8 cellular contexts compared by ENCODE assay signal in genomic region chr6:33201935-33202334, GRCh38. TPM values are rescaled to one million over a fixed set of nuclear protein-coding genes. Genes with fewer than 3 reads are reported as not detected.
DNase-seq lines count a peak whose midpoint lies in the region; ATAC-seq, FAIRE-seq and TF ChIP-seq lines count a peak whose summit lies in the region.

No MANE protein-coding gene starts in this region.

- no peak overlapping the region for H2BK5ac ChIP-seq in H1 (ENCODE audit: low read depth, low read length)
- no peak overlapping the region for H2BK5ac ChIP-seq in neuronal stem cell (ENCODE audit: low read length)

- no peak for TF ChIP-seq POLR2A in H1 (IDR thresholded peaks at IDR 0.05; ENCODE audit: control extremely low read depth in 1 of 2, low read depth in 2 of 2, low read length in 2 of 2)

- peaks cover 3 to 22% of the 10 kb centered on the region in 2 experiments; a peak in 3 of 4 replicates for H3K79me2 ChIP-seq in H1 (ENCODE audit: control insufficient read depth in 1 of 2, insufficient read depth in 2 of 2, low read length in 2 of 2)

- peak overlapping the region; percentile 96 to 99; a peak in 3 of 4 replicates for H3K4me2 ChIP-seq in H1 (ENCODE audit: insufficient read depth in 1 of 2, low read depth in 2 of 2, low read length in 2 of 2)
- peak overlapping the region; percentile 79 for H3K4me2 ChIP-seq in neuronal stem cell (ENCODE audit: insufficient read depth, low read length, poor library complexity, severe bottlenecking)

- H3K4me1 Mint-ChIP-seq in CD14-positive monocyte: peaks cover 64% of the 10 kb centered on the region

- 88% methylated on average over 6 of the region's 6 CpGs; no CpG with 5 or more reads in 1 of the 2 experiments for WGBS in H1 (ENCODE audit: extremely low coverage in 1 of 2, insufficient coverage in 1 of 2, insufficient read length in 1 of 2, insufficient replicate concordance in 2 of 2, low coverage in 1 of 2, low lambda C conversion rate in 2 of 2, missing lambda C conversion rate in 1 of 2), 2 experiments
- WGBS in neuronal stem cell (ENCODE audit: extremely low coverage in 2 of 2, insufficient read length in 2 of 2, insufficient replicate concordance in 1 of 2), 2 donors: no CpG with 5 or more reads among the region's 6 CpGs

- no peak for FAIRE-seq in H1 (lab: Jason Lieb, UNC)

- H3K36me3 Mint-ChIP-seq in CD14-positive monocyte: peaks cover 31 to 37% of the 10 kb centered on the region in 2 donors

- ATAC-seq in HG03045 (IDR thresholded peaks at IDR 0.05; ENCODE audit: unreplicated experiment): no peak

- DNase-seq in CD14-positive monocyte (ENCODE audit: low spot score) (peak; percentile 1), NT2/D1 (ENCODE audit: low read depth, low spot score) (no peak), H1 (ENCODE audit: low read depth in 1 of 2, low spot score in 2 of 2) (no peak), neuronal stem cell (ENCODE audit: low spot score) (no peak), NCI-H2171 treated with DMSO at 0.1 percent for 48 hours (lab: John Stamatoyannopoulos, UW) (no peak), dermis blood vessel endothelial cell (no peak), T1000 (lab: John Stamatoyannopoulos, UW) (no peak)

- no peak overlapping the region for H2BK12ac ChIP-seq in H1 (ENCODE audit: low read depth, low read length)
- no peak overlapping the region for H2BK12ac ChIP-seq in neuronal stem cell (ENCODE audit: low read length)

- H3K23ac ChIP-seq in H1 (ENCODE audit: insufficient read length) (no peak overlapping the region), neuronal stem cell (ENCODE audit: low read depth, low read length, poor library complexity) (no peak overlapping the region)

- H4K5ac ChIP-seq in H1 (ENCODE audit: insufficient read length, low read depth, low read length): no peak overlapping the region

- H3K56ac ChIP-seq in H1 (replicated peaks; ENCODE audit: insufficient read length, low read depth, low read length): no peak overlapping the region

- TF ChIP-seq RAD21 in H1 (IDR thresholded peaks at IDR 0.05 in 1 of 2, conservative IDR thresholded peaks at IDR 0.05 in 1 of 2; ENCODE audit: low read depth in 2 of 2, low read length in 2 of 2): no peak

- H3K79me1 ChIP-seq in H1 (ENCODE audit: low read depth, low read length) (peaks cover 16% of the 10 kb centered on the region), neuronal stem cell (ENCODE audit: low read depth, low read length) (peaks cover 17% of the 10 kb centered on the region)

- peak overlapping the region; percentile 94 to 96 for H3K4me3 Mint-ChIP-seq in CD14-positive monocyte

- H3K4me3 ChIP-seq in NT2/D1 (ENCODE audit: insufficient read length, low read depth) (peak overlapping the region; percentile 95), H1 (ENCODE audit: extremely low read depth in 1 of 4, insufficient read depth in 2 of 4, low read depth in 3 of 4, low read length in 4 of 4) (peak overlapping the region; percentile 87 to 89 (median 88); a peak in 7 of 8 replicates), neuronal stem cell (ENCODE audit: low read length in 2 of 2) (peak overlapping the region in 1 of 2 donors; percentile 91)

- H4K8ac ChIP-seq in H1 (ENCODE audit: extremely low read depth, insufficient read depth, low read length) (no peak overlapping the region), neuronal stem cell (ENCODE audit: low read depth, low read length) (no peak overlapping the region)

- H2AFZ ChIP-seq in H1 (ENCODE audit: low read length) (no peak overlapping the region), neuronal stem cell (ENCODE audit: low read length) (no peak overlapping the region)

- H3K27ac ChIP-seq in H1 (ENCODE audit: low read depth, low read length): no peak overlapping the region
- H3K27ac ChIP-seq in neuronal stem cell (replicated peaks; ENCODE audit: low read length): no peak overlapping the region

- H3K36me3 ChIP-seq in NT2/D1 (ENCODE audit: insufficient read depth, insufficient read length, low read length): peaks cover 34% of the 10 kb centered on the region
- H3K36me3 ChIP-seq in H1 (ENCODE audit: control insufficient read depth in 2 of 4, insufficient read depth in 4 of 4, low read length in 3 of 4): peaks cover 7 to 23% (median 14%) of the 10 kb centered on the region in 4 experiments
- peaks cover 26 to 35% of the 10 kb centered on the region in 2 donors for H3K36me3 ChIP-seq in neuronal stem cell (replicated peaks in 1 of 2; ENCODE audit: control insufficient read depth in 2 of 2, insufficient read depth in 2 of 2, low read length in 2 of 2)

- no peak overlapping the region for H4K91ac ChIP-seq in H1 (replicated peaks; ENCODE audit: insufficient read length, low read length)
- H4K91ac ChIP-seq in neuronal stem cell (ENCODE audit: low read depth, low read length, poor library complexity): no peak overlapping the region

- intact Hi-C loops in CD14-positive monocyte (cut with micrococcal nuclease): loop anchor here (2.0 to 10.0 kb wide), 4 partner anchors 47 to 213 kb away; partner anchors contain the start of genes RGL2 (in 2 of the 2), CUTA (in 1 of the 2) and PHF1 (in 1 of the 2)

- H3K18ac ChIP-seq in H1 (ENCODE audit: extremely low read depth, low read length) (no peak overlapping the region), neuronal stem cell (ENCODE audit: low read length) (no peak overlapping the region)

- TF ChIP-seq EP300 in H1 (IDR thresholded peaks at IDR 0.05; ENCODE audit: borderline replicate concordance in 1 of 2, low read depth in 2 of 2, low read length in 2 of 2): no peak

- peaks cover 20% of the 10 kb centered on the region for H3K23me2 ChIP-seq in H1 (ENCODE audit: low read depth, low read length)

- POLR2A ChIA-PET in H1 (lab: Charles Lee; ENCODE audit: partially characterized antibody): interaction anchor here (1.8 kb wide), 1 partner anchor 70 kb away, joined by 4 read pairs; the partner anchor contains the start of genes RPS18 and VPS52

- no peak for TF ChIP-seq CTCF in CD14-positive monocyte (IDR thresholded peaks at IDR 0.05)
- no peak for TF ChIP-seq CTCF in H1 (IDR thresholded peaks at IDR 0.05; ENCODE audit: control extremely low read depth in 1 of 3, insufficient read depth in 1 of 3, low read depth in 1 of 3, low read length in 3 of 3)

- H3K14ac ChIP-seq in H1 (ENCODE audit: insufficient read length) (no peak overlapping the region), neuronal stem cell (ENCODE audit: low read length) (no peak overlapping the region)

- peak overlapping the region in 3 of 7 donors; percentile 63 to 96 (median 82) for H3K27ac Mint-ChIP-seq in CD14-positive monocyte

- no peak overlapping the region for H2BK15ac ChIP-seq in H1 (ENCODE audit: low read length)
- H2BK15ac ChIP-seq in neuronal stem cell (ENCODE audit: low read length): no peak overlapping the region

- H2BK20ac ChIP-seq in H1 (ENCODE audit: low read length): no peak overlapping the region

- H3K9me3 ChIP-seq in NT2/D1 (ENCODE audit: insufficient read depth, low read length) (no peaks in the 10 kb centered on the region), H1 (ENCODE audit: insufficient read depth in 2 of 2, low read depth in 1 of 2, low read length in 1 of 2) (no peaks in the 10 kb centered on the region), neuronal stem cell (replicated peaks in 1 of 2; ENCODE audit: control insufficient read depth in 2 of 2, insufficient read depth in 1 of 2, low read depth in 1 of 2, low read length in 2 of 2) (no peaks in the 10 kb centered on the region)

- H3K4me1 ChIP-seq in NT2/D1 (ENCODE audit: insufficient read depth, insufficient read length) (peaks cover 6% of the 10 kb centered on the region), H1 (replicated peaks in 1 of 4; ENCODE audit: control insufficient read depth in 3 of 4, insufficient read depth in 4 of 4, low read length in 3 of 4) (peaks cover 9 to 38% (median 14%) of the 10 kb centered on the region in 4 experiments), neuronal stem cell (ENCODE audit: control insufficient read depth in 2 of 2, insufficient read depth in 1 of 2, low read depth in 1 of 2, low read length in 2 of 2) (peaks cover 31 to 45% of the 10 kb centered on the region in 2 donors)

- H3K9me3 Mint-ChIP-seq in CD14-positive monocyte: peaks cover 0 to 3% (median 0%) of the 10 kb centered on the region in 7 donors

- H2AK5ac ChIP-seq in H1 (ENCODE audit: low read depth, low read length) (no peak overlapping the region), neuronal stem cell (ENCODE audit: low read depth, low read length) (no peak overlapping the region)

- H2BK120ac ChIP-seq in H1 (replicated peaks; ENCODE audit: low read depth, low read length) (no peak overlapping the region), neuronal stem cell (ENCODE audit: low read depth, low read length) (no peak overlapping the region)

- CTCF ChIA-PET in H1 (lab: Charles Lee; ENCODE audit: partially characterized antibody): interaction anchor here (1.5 kb wide), 2 partner anchors 9 to 46 kb away, joined by 5 to 6 read pairs; no protein-coding TSS in a partner anchor

- H3K27me3 Mint-ChIP-seq in CD14-positive monocyte (ENCODE audit: low read depth in 3 of 3): peaks cover 0 to 10% (median 9%) of the 10 kb centered on the region in 3 donors

- H3K4ac ChIP-seq in H1 (replicated peaks; ENCODE audit: insufficient read length, low read depth, low read length): no peak overlapping the region
- H3K4ac ChIP-seq in neuronal stem cell (ENCODE audit: low read length): no peak overlapping the region

- H3K27me3 ChIP-seq in NT2/D1 (ENCODE audit: insufficient read depth, insufficient read length) (peaks cover 11% of the 10 kb centered on the region), H1 (replicated peaks in 1 of 4; ENCODE audit: control insufficient read depth in 3 of 4, extremely low read depth in 1 of 4, insufficient read depth in 3 of 4, low read length in 3 of 4) (peaks cover 6 to 19% (median 16%) of the 10 kb centered on the region in 4 experiments; a peak in 6 of 7 replicates), neuronal stem cell (ENCODE audit: control insufficient read depth in 3 of 3, insufficient read depth in 3 of 3, low read depth in 1 of 3, low read length in 3 of 3) (no peaks in the 10 kb centered on the region)

- peaks cover 5 to 18% of the 10 kb centered on the region in 2 experiments for H4K20me1 ChIP-seq in H1 (replicated peaks in 1 of 2; ENCODE audit: control insufficient read depth in 1 of 2, insufficient read depth in 2 of 2, low read length in 2 of 2)

- H3K9ac ChIP-seq in NT2/D1 (ENCODE audit: insufficient read length, low read depth) (peak overlapping the region; percentile 87), H1 (replicated peaks in 1 of 4; ENCODE audit: extremely low read depth in 1 of 4, low read depth in 3 of 4, low read length in 3 of 4) (peak overlapping the region in 1 of 4 experiments; percentile 91; a peak in 1 of 7 replicates), neuronal stem cell (ENCODE audit: low read depth, low read length, poor library complexity) (no peak overlapping the region)

RNA-seq across cellular contexts. Expression of gene SLC39A7, which starts 1.3 kb away (rescaled TPM):
- polyA plus RNA-seq in CD14-positive monocyte: 10 to 100 TPM; 14.5 to 17.7 TPM
- total RNA-seq in H1 (2021; fragmentation: NEBNext Ultra II Directional; extraction: Animal tissue kit (Norgen Biotek cat#: 25700)): 120 and 123 TPM in 2 replicates
- polyA plus RNA-seq in H1 (2011; rRNA removed): 63.3 and 70.2 TPM in 2 replicates
- polyA plus RNA-seq in H1 (2011; cell fraction: cytosol; rRNA removed): 82.9 TPM
- 75.8 TPM for polyA plus RNA-seq in H1 (2011; cell fraction: nucleus; rRNA removed)
- 144 to 176 TPM (median 153 TPM) in 4 replicates for polyA plus RNA-seq in H1 (2012, experiment 1 of 2)
- polyA plus RNA-seq in H1 (2012, experiment 2 of 2): 57.8 TPM
- 66.7 TPM for polyA plus RNA-seq in H1 (2013, experiment 1 of 2)
- polyA plus RNA-seq in H1 (2013, experiment 2 of 2): 81.1 TPM
- 86.6 and 90.3 TPM in 2 replicates for polyA minus RNA-seq in H1 (2011; rRNA and poly(A)+ RNA removed)
- 34.1 TPM for polyA minus RNA-seq in H1 (2011; cell fraction: cytosol; rRNA and poly(A)+ RNA removed)
- 29.8 TPM for polyA minus RNA-seq in H1 (2011; cell fraction: nucleus; rRNA and poly(A)+ RNA removed)
- 42.0 TPM for polyA plus RNA-seq in neuronal stem cell (2013, experiment 1 of 2)
- 40.1 TPM for polyA plus RNA-seq in neuronal stem cell (2013, experiment 2 of 2)
- 93.6 and 99.4 TPM in 2 replicates for total RNA-seq in dermis blood vessel endothelial cell

RNA-seq across cellular contexts. Expression of gene RXRB, which starts 1.5 kb away (rescaled TPM):
- polyA plus RNA-seq in CD14-positive monocyte (1 to 10 TPM; 4.5 to 5.1 TPM), H1 (2011; rRNA removed) (13.0 and 13.9 TPM in 2 replicates)
- 17.8 and 18.1 TPM in 2 replicates for total RNA-seq in H1 (2021; fragmentation: NEBNext Ultra II Directional; extraction: Animal tissue kit (Norgen Biotek cat#: 25700))
- polyA plus RNA-seq in H1 (2011; cell fraction: cytosol; rRNA removed): 16.9 TPM
- 66.2 TPM for polyA plus RNA-seq in H1 (2011; cell fraction: nucleus; rRNA removed)
- polyA plus RNA-seq in H1 (2012, experiment 1 of 2): 19.8 to 22.9 TPM (median 20.3 TPM) in 4 replicates
- polyA plus RNA-seq in H1 (2012, experiment 2 of 2): 16.5 TPM
- 10.0 TPM for polyA plus RNA-seq in H1 (2013, experiment 1 of 2)
- 8.4 TPM for polyA plus RNA-seq in H1 (2013, experiment 2 of 2)
- 21.1 and 23.4 TPM in 2 replicates for polyA minus RNA-seq in H1 (2011; rRNA and poly(A)+ RNA removed)
- 12.0 TPM for polyA minus RNA-seq in H1 (2011; cell fraction: cytosol; rRNA and poly(A)+ RNA removed)
- 18.4 TPM for polyA minus RNA-seq in H1 (2011; cell fraction: nucleus; rRNA and poly(A)+ RNA removed)
- 18.7 TPM for polyA plus RNA-seq in neuronal stem cell (2013, experiment 1 of 2)
- polyA plus RNA-seq in neuronal stem cell (2013, experiment 2 of 2): 18.1 TPM
- total RNA-seq in dermis blood vessel endothelial cell: 26.6 and 27.9 TPM in 2 replicates

RNA-seq across cellular contexts. Expression of gene HSD17B8, which starts 2.5 kb away (rescaled TPM):
- polyA plus RNA-seq in CD14-positive monocyte: 10 to 100 TPM in 1 of 2 donors, 1 to 10 TPM in 1; 4.7 to 10.6 TPM
- total RNA-seq in H1 (2021; fragmentation: NEBNext Ultra II Directional; extraction: Animal tissue kit (Norgen Biotek cat#: 25700)): 3.3 and 3.6 TPM in 2 replicates
- 17.1 and 22.0 TPM in 2 replicates for polyA plus RNA-seq in H1 (2011; rRNA removed)
- 19.1 TPM for polyA plus RNA-seq in H1 (2011; cell fraction: cytosol; rRNA removed)
- 14.9 TPM for polyA plus RNA-seq in H1 (2011; cell fraction: nucleus; rRNA removed)
- 5.5 to 9.2 TPM (median 7.1 TPM) in 4 replicates for polyA plus RNA-seq in H1 (2012, experiment 1 of 2)
- 10.3 TPM for polyA plus RNA-seq in H1 (2012, experiment 2 of 2)
- 4.2 TPM for polyA plus RNA-seq in H1 (2013, experiment 1 of 2)
- polyA plus RNA-seq in H1 (2013, experiment 2 of 2): 4.5 TPM
- polyA minus RNA-seq in H1 (2011; rRNA and poly(A)+ RNA removed): 4.1 and 4.2 TPM in 2 replicates
- 4.0 TPM for polyA minus RNA-seq in H1 (2011; cell fraction: cytosol; rRNA and poly(A)+ RNA removed)
- 4.2 TPM for polyA minus RNA-seq in H1 (2011; cell fraction: nucleus; rRNA and poly(A)+ RNA removed)
- polyA plus RNA-seq in neuronal stem cell (2013, experiment 1 of 2): 8.2 TPM
- 8.3 TPM for polyA plus RNA-seq in neuronal stem cell (2013, experiment 2 of 2)
- total RNA-seq in dermis blood vessel endothelial cell: 8.7 and 9.7 TPM in 2 replicates

RNA-seq across cellular contexts. Expression of gene RING1, which starts 6.4 kb away (rescaled TPM):
- polyA plus RNA-seq in CD14-positive monocyte (1 to 10 TPM; 4.6 to 5.7 TPM), H1 (2011; rRNA removed) (16.4 and 26.0 TPM in 2 replicates)
- 26.0 and 27.4 TPM in 2 replicates for total RNA-seq in H1 (2021; fragmentation: NEBNext Ultra II Directional; extraction: Animal tissue kit (Norgen Biotek cat#: 25700))
- 21.6 TPM for polyA plus RNA-seq in H1 (2011; cell fraction: cytosol; rRNA removed)
- 47.7 TPM for polyA plus RNA-seq in H1 (2011; cell fraction: nucleus; rRNA removed)
- polyA plus RNA-seq in H1 (2012, experiment 1 of 2): 28.0 to 35.2 TPM (median 32.1 TPM) in 4 replicates
- polyA plus RNA-seq in H1 (2012, experiment 2 of 2): 17.7 TPM
- polyA plus RNA-seq in H1 (2013, experiment 1 of 2): 20.9 TPM
- 20.0 TPM for polyA plus RNA-seq in H1 (2013, experiment 2 of 2)
- 12.0 and 14.3 TPM in 2 replicates for polyA minus RNA-seq in H1 (2011; rRNA and poly(A)+ RNA removed)
- 9.2 TPM for polyA minus RNA-seq in H1 (2011; cell fraction: cytosol; rRNA and poly(A)+ RNA removed)
- 6.3 TPM for polyA minus RNA-seq in H1 (2011; cell fraction: nucleus; rRNA and poly(A)+ RNA removed)
- polyA plus RNA-seq in neuronal stem cell (2013, experiment 1 of 2): 47.3 TPM
- 47.9 TPM for polyA plus RNA-seq in neuronal stem cell (2013, experiment 2 of 2)
- 22.6 and 29.0 TPM in 2 replicates for total RNA-seq in dermis blood vessel endothelial cell

RNA-seq across cellular contexts. Expression of gene COL11A2, which starts 9.7 kb away (rescaled TPM):
- not detected for polyA plus RNA-seq in CD14-positive monocyte
- total RNA-seq in H1 (2021; fragmentation: NEBNext Ultra II Directional; extraction: Animal tissue kit (Norgen Biotek cat#: 25700)): 2.8 and 3.5 TPM in 2 replicates
- 3.8 and 4.7 TPM in 2 replicates for polyA plus RNA-seq in H1 (2011; rRNA removed)
- 3.6 TPM for polyA plus RNA-seq in H1 (2011; cell fraction: cytosol; rRNA removed)
- polyA plus RNA-seq in H1 (2011; cell fraction: nucleus; rRNA removed): 35.4 TPM
- 3.6 to 5.4 TPM (median 4.7 TPM) in 4 replicates for polyA plus RNA-seq in H1 (2012, experiment 1 of 2)
- polyA plus RNA-seq in H1 (2012, experiment 2 of 2): 2.6 TPM
- polyA plus RNA-seq in H1 (2013, experiment 1 of 2): 3.4 TPM
- 3.2 TPM for polyA plus RNA-seq in H1 (2013, experiment 2 of 2)
- polyA minus RNA-seq in H1 (2011; rRNA and poly(A)+ RNA removed): 1.8 and 2.2 TPM in 2 replicates
- 0.59 TPM for polyA minus RNA-seq in H1 (2011; cell fraction: cytosol; rRNA and poly(A)+ RNA removed)
- polyA minus RNA-seq in H1 (2011; cell fraction: nucleus; rRNA and poly(A)+ RNA removed): 3.3 TPM
- polyA plus RNA-seq in neuronal stem cell (2013, experiment 1 of 2): 0.86 TPM
- 0.82 TPM for polyA plus RNA-seq in neuronal stem cell (2013, experiment 2 of 2)
- total RNA-seq in dermis blood vessel endothelial cell: 0.28 and 0.34 TPM in 2 replicates
